In the genomic region with DNA sequence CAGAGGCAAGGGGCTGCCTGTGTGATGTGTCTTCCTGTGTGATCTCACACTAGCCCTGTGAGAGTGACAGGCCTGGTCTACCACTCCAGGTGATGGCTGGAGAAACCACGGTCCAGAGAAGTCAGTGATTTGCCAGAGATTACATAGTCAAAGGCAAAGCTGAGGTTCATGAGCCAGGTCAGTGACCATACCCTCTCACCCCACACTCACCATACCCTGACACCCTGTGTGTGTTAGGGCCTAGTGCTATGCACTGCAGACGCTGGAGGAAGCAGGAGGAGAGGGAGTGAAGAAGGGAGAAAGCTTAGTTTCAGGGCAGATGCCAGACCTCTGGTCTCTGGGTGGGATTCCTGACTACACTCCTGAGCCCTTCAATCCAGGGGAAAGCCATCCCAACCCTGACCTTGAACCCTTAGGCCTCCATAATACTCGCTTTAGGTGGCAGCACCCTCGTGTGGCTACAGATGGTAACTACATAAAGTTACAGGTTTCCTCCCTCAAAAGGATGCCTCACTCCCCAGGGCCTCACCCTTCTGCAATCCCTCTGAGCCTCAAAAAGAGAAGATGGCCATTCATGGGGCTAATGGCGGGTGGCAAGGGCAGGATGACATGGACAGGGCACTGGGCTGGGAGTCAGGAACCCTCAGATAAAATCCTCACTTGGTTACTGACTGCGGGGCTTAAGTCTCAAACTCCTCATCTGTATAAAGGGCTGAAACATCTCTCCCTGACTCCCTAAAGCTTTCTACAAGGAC, we compare ENCODE assay signal across 8 cellular contexts. TPM values are rescaled to one million over a fixed set of nuclear protein-coding genes. Genes with fewer than 3 reads are reported as not detected.
DNase-seq lines count a peak whose midpoint lies in the region; ATAC-seq and TF ChIP-seq lines count a peak whose summit lies in the region.

No MANE protein-coding gene starts in this region.

- H3K4me3 Mint-ChIP-seq in naive B cell: no peak overlapping the region

- intact Hi-C loops in uterus (cut with DNase I; ENCODE audit: low total_unique reads): no loop called here

- H3K9me3 ChIP-seq in uterus: no peaks in the 10 kb centered on the region

- no peaks in the 10 kb centered on the region for H3K27me3 Mint-ChIP-seq in naive B cell

- no peaks in the 10 kb centered on the region for H3K36me3 ChIP-seq in uterus

- H3K4me1 Mint-ChIP-seq in naive B cell: peaks cover 6 to 10% (median 6%) of the 10 kb centered on the region in 3 donors

- DNase-seq in activated gamma-delta T cell treated with Interleukin-2 at 50 U/mL for 16 hours (peak; percentile 31), activated gamma-delta T cell (lab: John Stamatoyannopoulos, UW) (no peak), NCI-H2196 (lab: John Stamatoyannopoulos, UW; ENCODE audit: unreplicated experiment) (peak; percentile 56), epidermal melanocyte (ENCODE audit: insufficient read length, low spot score) (peak; percentile 49), naive B cell (peak; percentile 32), uterus (no peak)
- peak; percentile 39 to 47 for DNase-seq in activated CD4-positive, alpha-beta T cell treated with anti-CD3 and anti-CD28 coated beads, Interleukin-2, amount 50 U/mL, for 4 hours

- no peaks in the 10 kb centered on the region for H3K9me3 Mint-ChIP-seq in naive B cell

- no peaks in the 10 kb centered on the region for H3K27me3 ChIP-seq in uterus

- H3K27ac ChIP-seq in uterus: no peak overlapping the region

- peaks cover 0 to 10% of the 10 kb centered on the region in 2 donors for H3K36me3 Mint-ChIP-seq in naive B cell

- ATAC-seq in naive B cell (ENCODE audit: low read depth in 2 of 2): peak; percentile 45 to 66
- no peak for ATAC-seq in HG03342 (IDR thresholded peaks at IDR 0.05; ENCODE audit: unreplicated experiment)

- H3K4me3 ChIP-seq in uterus: no peak overlapping the region

- peak overlapping the region in 2 of 6 donors; percentile 75 to 76 for H3K27ac Mint-ChIP-seq in naive B cell

- no peak for TF ChIP-seq POLR2A in uterus (IDR thresholded peaks at IDR 0.05)

- peak; percentile 53 to 62 (median 60) for TF ChIP-seq CTCF in uterus (IDR thresholded peaks at IDR 0.05)

- H3K4me1 ChIP-seq in uterus: no peaks in the 10 kb centered on the region

RNA-seq across cellular contexts. Expression of gene SDC3, which starts 20.8 kb away (rescaled TPM):
- polyA plus RNA-seq in naive B cell (ENCODE audit: low read depth in 6 of 6): under 1 TPM in 1 of 6 donors, not detected in 5; 0.04 TPM
- total RNA-seq in uterus: 10 to 100 TPM; 12.4 to 38.3 (median 30.5) TPM

Comparison
In these comparisons a context has a peak if more than half of its experiments do, and no peak if none do; other contexts are left out.
1. DNase-seq: peak in activated gamma-delta T cell treated with Interleukin-2 at 50 U/mL for 16 hours (single experiment), NCI-H2196 (single experiment), activated CD4-positive, alpha-beta T cell treated with anti-CD3 and anti-CD28 coated beads, Interleukin-2, amount 50 U/mL, for 4 hours (2 of 2), epidermal melanocyte (single experiment) and naive B cell (single experiment); none in activated gamma-delta T cell (single experiment) and uterus (0 of 2).